8 cellular contexts compared by ENCODE assay signal in genomic region chr11:67289651-67290479, GRCh38. TPM values are rescaled to one million over a fixed set of nuclear protein-coding genes. Genes with fewer than 3 reads are reported as not detected.
DNase-seq lines count a peak whose midpoint lies in the region; ATAC-seq and TF ChIP-seq lines count a peak whose summit lies in the region.

No MANE protein-coding gene starts in this region.

- ATAC-seq in GM18502 (IDR thresholded peaks at IDR 0.05; ENCODE audit: poor library complexity, unreplicated experiment), result no peak

- no peaks in the 10 kb centered on the region for H3K36me3 ChIP-seq in hepatocyte (replicated peaks; ENCODE audit: insufficient read depth, low read depth)
- peaks cover 16 to 31% (median 26%) of the 10 kb centered on the region in 3 donors for H3K36me3 ChIP-seq in skeletal muscle tissue (ENCODE audit: control insufficient read depth in 3 of 3, insufficient read depth in 3 of 3, low read length in 3 of 3)

- H3K79me2 ChIP-seq in hepatocyte, result peaks cover 35% of the 10 kb centered on the region

- H3K4me3 ChIP-seq in hepatocyte, result peak overlapping the region; percentile 61
- peak overlapping the region; percentile 66 to 78 (median 72) for H3K4me3 ChIP-seq in skeletal muscle tissue (ENCODE audit: low read length in 3 of 3)

- TF ChIP-seq CTCF in hepatocyte (IDR thresholded peaks at IDR 0.05; ENCODE audit: poor library complexity), result no peak

- intact Hi-C loops in activated T-helper 2 cell treated with anti-CD3 and anti-CD28 coated beads, Interferon-gamma antibody, Interleukin-2, Interleukin-4, amounts not matched to agents 10 μg/mL and 5 μg/mL and 100 μg/mL, durations not matched to agents 14 hours and 24 hours and 36 hours (cut with micrococcal nuclease), result loop anchor here (5.0 kb wide), 2 partner anchors 192 to 217 kb away; partner anchors contain the start of genes AIP, CDK2AP2 and PITPNM1

- H3K27ac ChIP-seq in hepatocyte (peak overlapping the region; percentile 85), skeletal muscle tissue (ENCODE audit: low read depth, low read length) (no peak overlapping the region)

- H3K4me1 Mint-ChIP-seq in activated T-cell treated with anti-CD3 and anti-CD28 coated beads, Interleukin-2, amount 50 U/mL, for 24 hours (ENCODE audit: low read depth), result peaks cover 70% of the 10 kb centered on the region
- H3K4me1 Mint-ChIP-seq in activated T-helper 2 cell treated with anti-CD3 and anti-CD28 coated beads, Interferon-gamma antibody, Interleukin-2, Interleukin-4, amounts not matched to agents 10 μg/mL and 5 μg/mL and 100 μg/mL, durations not matched to agents 14 hours and 24 hours and 36 hours (ENCODE audit: low read depth), result peaks cover 46% of the 10 kb centered on the region

- peaks cover under 1% of the 10 kb centered on the region for H3K9me3 Mint-ChIP-seq in activated T-cell treated with anti-CD3 and anti-CD28 coated beads, Interleukin-2, amount 50 U/mL, for 24 hours
- H3K9me3 Mint-ChIP-seq in activated T-helper 2 cell treated with anti-CD3 and anti-CD28 coated beads, Interferon-gamma antibody, Interleukin-2, Interleukin-4, amounts not matched to agents 10 μg/mL and 5 μg/mL and 100 μg/mL, durations not matched to agents 14 hours and 24 hours and 36 hours, result no peaks in the 10 kb centered on the region

- H3K9me3 ChIP-seq in hepatocyte (ENCODE audit: low read depth) (no peaks in the 10 kb centered on the region), skeletal muscle tissue (ENCODE audit: control insufficient read depth in 3 of 3, low read length in 3 of 3) (no peaks in the 10 kb centered on the region)

- no peaks in the 10 kb centered on the region for H3K27me3 Mint-ChIP-seq in activated T-cell treated with anti-CD3 and anti-CD28 coated beads, Interleukin-2, amount 50 U/mL, for 24 hours
- H3K27me3 Mint-ChIP-seq in activated T-helper 2 cell treated with anti-CD3 and anti-CD28 coated beads, Interferon-gamma antibody, Interleukin-2, Interleukin-4, amounts not matched to agents 10 μg/mL and 5 μg/mL and 100 μg/mL, durations not matched to agents 14 hours and 24 hours and 36 hours (ENCODE audit: low read depth), result no peaks in the 10 kb centered on the region

- peak overlapping the region; percentile 35 for H2AFZ ChIP-seq in hepatocyte

- H3K9me2 ChIP-seq in hepatocyte (replicated peaks; ENCODE audit: insufficient read depth), result no peaks in the 10 kb centered on the region

- H3K4me3 Mint-ChIP-seq in activated T-cell treated with anti-CD3 and anti-CD28 coated beads, Interleukin-2, amount 50 U/mL, for 24 hours, result peak overlapping the region; percentile 94
- peak overlapping the region; percentile 92 for H3K4me3 Mint-ChIP-seq in activated T-helper 2 cell treated with anti-CD3 and anti-CD28 coated beads, Interferon-gamma antibody, Interleukin-2, Interleukin-4, amounts not matched to agents 10 μg/mL and 5 μg/mL and 100 μg/mL, durations not matched to agents 14 hours and 24 hours and 36 hours (ENCODE audit: low read depth)

- H3K36me3 Mint-ChIP-seq in activated T-cell treated with anti-CD3 and anti-CD28 coated beads, Interleukin-2, amount 50 U/mL, for 24 hours (ENCODE audit: low read depth), result peaks cover 84% of the 10 kb centered on the region
- H3K36me3 Mint-ChIP-seq in activated T-helper 2 cell treated with anti-CD3 and anti-CD28 coated beads, Interferon-gamma antibody, Interleukin-2, Interleukin-4, amounts not matched to agents 10 μg/mL and 5 μg/mL and 100 μg/mL, durations not matched to agents 14 hours and 24 hours and 36 hours (ENCODE audit: low read depth), result peaks cover 75% of the 10 kb centered on the region

- H3K27me3 ChIP-seq in hepatocyte (no peaks in the 10 kb centered on the region), skeletal muscle tissue (ENCODE audit: control insufficient read depth in 3 of 3, insufficient read depth in 3 of 3, low read length in 3 of 3) (no peaks in the 10 kb centered on the region)

- H4K20me1 ChIP-seq in hepatocyte (ENCODE audit: insufficient read depth, poor library complexity, severe bottlenecking), result no peaks in the 10 kb centered on the region

- peak overlapping the region; percentile 94 for H3K27ac Mint-ChIP-seq in activated T-cell treated with anti-CD3 and anti-CD28 coated beads, Interleukin-2, amount 50 U/mL, for 24 hours
- peak overlapping the region; percentile 87 for H3K27ac Mint-ChIP-seq in activated T-helper 2 cell treated with anti-CD3 and anti-CD28 coated beads, Interferon-gamma antibody, Interleukin-2, Interleukin-4, amounts not matched to agents 10 μg/mL and 5 μg/mL and 100 μg/mL, durations not matched to agents 14 hours and 24 hours and 36 hours

- peak overlapping the region; percentile 47 to 82 (median 67) for H3K9ac ChIP-seq in skeletal muscle tissue (ENCODE audit: low read depth in 1 of 3, low read length in 3 of 3)

- H3K4me2 ChIP-seq in hepatocyte, result peak overlapping the region; percentile 99

- no peak for DNase-seq in activated T-cell treated with anti-CD3 and anti-CD28 coated beads, Interleukin-2, amount 50 U/mL, for 24 hours
- DNase-seq in activated T-cell treated with anti-CD3 and anti-CD28 coated beads, Interleukin-2, amount 50 U/mL, for 48 hours, result no peak
- DNase-seq in activated T-helper 2 cell treated with anti-CD3 and anti-CD28 coated beads, Interferon-gamma antibody, Interleukin-2, Interleukin-4, amounts not matched to agents 10 μg/mL and 5 μg/mL and 100 μg/mL, durations not matched to agents 14 hours and 24 hours and 36 hours (ENCODE audit: low spot score), result no peak
- DNase-seq in hepatocyte (ENCODE audit: low spot score) (no peak), RKO (ENCODE audit: low spot score) (no peak)
- DNase-seq in activated CD4-positive, alpha-beta T cell treated with anti-CD3 and anti-CD28 coated beads, Interleukin-2, amount 50 U/mL, for 4 hours, result no peak

- H3K4me1 ChIP-seq in hepatocyte (ENCODE audit: insufficient read depth) (peaks cover 24% of the 10 kb centered on the region), skeletal muscle tissue (ENCODE audit: control insufficient read depth in 3 of 3, insufficient read depth in 3 of 3, low read length in 3 of 3) (peaks cover 32 to 43% (median 33%) of the 10 kb centered on the region in 3 donors)

- WGBS in hepatocyte (ENCODE audit: low lambda C conversion rate, missing lambda C conversion rate), result 42% methylated on average over 33 of the region's 36 CpGs

RNA-seq across cellular contexts. Expression of gene ANKRD13D, which starts 0.8 kb away (rescaled TPM):
- total RNA-seq in activated T-helper 2 cell treated with anti-CD3 and anti-CD28 coated beads, Interferon-gamma antibody, Interleukin-2, Interleukin-4, amounts not matched to agents 10 μg/mL and 5 μg/mL and 100 μg/mL, durations not matched to agents 14 hours and 24 hours and 36 hours, result 119 and 135 TPM in 2 replicates
- total RNA-seq in hepatocyte, result 22.1 and 25.3 TPM in 2 replicates
- 43.9 and 49.5 TPM in 2 replicates for polyA plus RNA-seq in hepatocyte
- 12.5 TPM for total RNA-seq in skeletal muscle tissue

RNA-seq across cellular contexts. Expression of gene SSH3, which starts 13.5 kb away (rescaled TPM):
- total RNA-seq in activated T-helper 2 cell treated with anti-CD3 and anti-CD28 coated beads, Interferon-gamma antibody, Interleukin-2, Interleukin-4, amounts not matched to agents 10 μg/mL and 5 μg/mL and 100 μg/mL, durations not matched to agents 14 hours and 24 hours and 36 hours, result 12.1 and 16.2 TPM in 2 replicates
- total RNA-seq in hepatocyte, result 27.7 and 29.7 TPM in 2 replicates
- polyA plus RNA-seq in hepatocyte, result 49.5 and 66.4 TPM in 2 replicates
- 6.8 TPM for total RNA-seq in skeletal muscle tissue

RNA-seq across cellular contexts. Expression of gene GRK2, which starts 23.6 kb away (rescaled TPM):
- total RNA-seq in activated T-helper 2 cell treated with anti-CD3 and anti-CD28 coated beads, Interferon-gamma antibody, Interleukin-2, Interleukin-4, amounts not matched to agents 10 μg/mL and 5 μg/mL and 100 μg/mL, durations not matched to agents 14 hours and 24 hours and 36 hours, result 282 and 287 TPM in 2 replicates
- total RNA-seq in hepatocyte (41.4 and 57.3 TPM in 2 replicates), skeletal muscle tissue (27.7 TPM)
- polyA plus RNA-seq in hepatocyte, result 59.6 and 64.1 TPM in 2 replicates
